Comparison of ENCODE assay signal across 14 cellular contexts in genomic region chr6:21396313-21396712, GRCh38.
DNase-seq lines count a peak whose midpoint lies in the region; ATAC-seq and TF ChIP-seq lines count a peak whose summit lies in the region.
"Had no signal": no experiment of that assay in that cellular context is flagged by ENCODE, and none has a peak within 500 bp of the region (broad histone marks: within the 10 kb centered on the region; RNA-seq: fewer than 3 reads in every experiment).

No MANE protein-coding gene starts in this region.

- 0 out of 2 replicates have a peak, but pooled peaks cover 9% of the 10 kb centered on the region for H3K4me1 ChIP-seq in GM23248 (ENCODE audit: insufficient read depth)

- no peak overlapping the region for H3K27ac ChIP-seq in GM23248

- no peaks in the 10 kb centered on the region for H3K79me2 ChIP-seq in GM23248 (ENCODE audit: insufficient read depth)

- no peak overlapping the region for H3K4me3 ChIP-seq in GM23248
- H3K4me3 ChIP-seq in fibroblast of mammary gland (ENCODE audit: control insufficient read depth, low read depth, low read length) = no peak overlapping the region

- peaks cover 5% of the 10 kb centered on the region; the same call in 1 of the 2 replicates for H3F3A ChIP-seq in GM23248 (ENCODE audit: insufficient read depth)

- ATAC-seq in SK-N-SH treated with all-trans-retinoic acid at 6 μM for 48 hours = peak; percentile 84
- ATAC-seq: activated naive CD8-positive, alpha-beta T cell treated with anti-CD3 and anti-CD28 coated beads, Interleukin-2, amount 50 U/mL, for 24 hours; left colon; naive thymus-derived CD4-positive, alpha-beta T cell; sciatic nerve had no signal

- peak; percentile 76 for DNase-seq in GM23248
- DNase-seq in fibroblast of mammary gland (ENCODE audit: low read depth) = peak; percentile 79
- DNase-seq in renal cortical epithelial cell (ENCODE audit: low read depth) = peak; percentile 83
- no peak for DNase-seq in hippocampal formation (lab: John Stamatoyannopoulos, UW)
- no peak for DNase-seq in NCI-H2171 (lab: John Stamatoyannopoulos, UW)
- no peak for DNase-seq in DMS53 (lab: John Stamatoyannopoulos, UW)
- DNase-seq in cerebellar nuclear complex (lab: John Stamatoyannopoulos, UW) = no peak
- DNase-seq: activated naive CD8-positive, alpha-beta T cell treated with anti-CD3 and anti-CD28 coated beads, Interleukin-2, amount 50 U/mL, for 24 hours; activated T-cell treated with anti-CD3 and anti-CD28 coated beads, Interleukin-2, amount 50 U/mL, for 1 hour; left colon; naive thymus-derived CD4-positive, alpha-beta T cell; stimulated activated naive CD4-positive, alpha-beta T cell treated with Interleukin-2 at 50 U/mL for 16 hours had no signal

- H3K9me3 ChIP-seq in GM23248 (ENCODE audit: low read depth) = no peaks in the 10 kb centered on the region

- no peak for TF ChIP-seq CTCF in fibroblast of mammary gland (conservative IDR thresholded peaks at IDR 0.05; ENCODE audit: control insufficient read depth, insufficient read depth, low read depth, low read length)

- no peak overlapping the region for H2AFZ ChIP-seq in GM23248

- in situ Hi-C loops in GM23248 (cut with MboI) = no loop called here

- no peaks in the 10 kb centered on the region for H4K20me1 ChIP-seq in GM23248 (ENCODE audit: insufficient read depth)

- no peaks in the 10 kb centered on the region for H3K36me3 ChIP-seq in GM23248 (ENCODE audit: low read depth)

- no peak overlapping the region for H3K9ac ChIP-seq in GM23248

- H3K4me2 ChIP-seq in GM23248 (ENCODE audit: unreplicated experiment) = no peak overlapping the region

- H3K27me3 ChIP-seq in GM23248 (replicated peaks; ENCODE audit: insufficient read depth) = no peaks in the 10 kb centered on the region

- H3K9me2 ChIP-seq in GM23248 (ENCODE audit: insufficient read depth) = no peaks in the 10 kb centered on the region

TF ChIP-seq in SK-N-SH treated with all-trans-retinoic acid at 6 μM for 48 hours, 23 proteins besides CTCF, POLR2A, EP300 and RAD21:
- TF ChIP-seq TSHZ2 (CRISPR knock-in tag; IDR thresholded peaks at IDR 0.05) (no peak), ZFP30 (CRISPR knock-in tag; IDR thresholded peaks at IDR 0.05) (no peak), ARNTL (CRISPR knock-in tag; IDR thresholded peaks at IDR 0.05; ENCODE audit: borderline replicate concordance, low read depth) (no peak), TCF4 (CRISPR knock-in tag; IDR thresholded peaks at IDR 0.05; ENCODE audit: borderline replicate concordance) (no peak), PPARA (CRISPR knock-in tag; IDR thresholded peaks at IDR 0.05; ENCODE audit: borderline replicate concordance) (no peak), ZNF70 (CRISPR knock-in tag; IDR thresholded peaks at IDR 0.05) (no peak), TOX (CRISPR knock-in tag; IDR thresholded peaks at IDR 0.05; ENCODE audit: borderline replicate concordance) (no peak), ZNF8 (CRISPR knock-in tag; IDR thresholded peaks at IDR 0.05) (no peak), ESRRG (CRISPR knock-in tag; IDR thresholded peaks at IDR 0.05) (no peak), BACH2 (CRISPR knock-in tag; IDR thresholded peaks at IDR 0.05; ENCODE audit: borderline replicate concordance) (no peak)

Comparison
In these comparisons a context has a peak if more than half of its experiments do, and no peak if none do; other contexts are left out.
1. DNase-seq: peak in GM23248 (single experiment), fibroblast of mammary gland (single experiment) and renal cortical epithelial cell (single experiment); none in hippocampal formation (0 of 2), NCI-H2171 (single experiment), DMS53 (single experiment) and cerebellar nuclear complex (0 of 2).